8 cellular contexts compared by ENCODE assay signal in the genomic region with DNA sequence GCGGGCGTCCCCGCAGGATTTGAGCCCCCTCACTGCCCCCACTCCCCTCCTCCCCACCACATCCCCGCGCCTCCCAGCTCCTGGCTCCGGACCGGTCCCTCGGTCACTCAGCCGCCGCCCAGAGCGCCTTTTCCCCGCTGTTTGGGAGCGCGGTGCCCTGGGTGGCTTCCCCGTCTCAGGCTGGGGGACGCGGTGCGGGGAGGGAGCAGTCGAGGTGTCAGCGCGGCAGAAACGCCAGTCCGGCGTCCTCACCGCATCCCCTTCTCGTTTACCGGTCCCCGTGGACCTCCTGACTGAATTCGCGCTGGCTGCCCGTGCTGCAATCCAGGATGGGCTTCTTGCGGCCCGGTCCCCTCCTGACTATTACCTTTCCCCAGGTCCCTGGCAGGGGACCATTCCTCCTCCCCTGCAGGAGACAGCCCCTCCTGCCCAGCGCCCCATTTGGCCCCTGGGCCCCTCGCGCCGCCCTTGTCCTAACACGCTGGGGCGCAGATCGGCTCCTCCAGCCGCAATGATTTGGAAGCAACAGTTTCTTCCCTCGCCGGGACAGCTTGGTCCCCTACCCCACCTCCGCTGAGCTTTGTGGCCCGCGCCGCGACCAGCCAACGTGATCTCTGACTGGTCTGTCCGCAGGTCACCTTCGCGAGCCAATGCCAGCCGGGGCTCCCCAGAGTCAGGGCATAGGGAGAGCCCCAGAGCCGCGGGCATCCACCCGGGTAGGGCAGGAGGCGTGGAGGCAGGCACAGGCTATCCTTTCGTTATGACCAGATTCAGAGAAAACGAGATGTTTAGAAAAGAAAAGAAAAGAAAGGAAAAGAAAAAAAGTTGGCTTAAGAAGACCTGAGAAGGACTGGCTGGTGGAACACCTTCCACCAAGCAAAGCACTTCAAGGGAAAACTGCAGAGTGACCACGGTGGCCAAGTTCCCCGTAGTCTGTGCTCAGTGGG. TPM values are rescaled to one million over a fixed set of nuclear protein-coding genes. Genes with fewer than 3 reads are reported as not detected.
A peak's percentile ranks its signal among the peaks of the same experiment; 100 is the strongest.
DNase-seq lines count a peak whose midpoint lies in the region; ATAC-seq and TF ChIP-seq lines count a peak whose summit lies in the region.

No MANE protein-coding gene starts in this region.

- no peaks in the 10 kb centered on the region for H3K27me3 ChIP-seq in lung (ENCODE audit: control insufficient read depth, insufficient read depth)

- H3K4me3 Mint-ChIP-seq in central memory CD8-positive, alpha-beta T cell: peak overlapping the region; percentile 85
- H3K4me3 Mint-ChIP-seq in type B pancreatic cell: peak overlapping the region; percentile 85

- no peaks in the 10 kb centered on the region for H3K36me3 ChIP-seq in lung (ENCODE audit: control insufficient read depth in 2 of 2, insufficient read depth in 2 of 2, low read length in 2 of 2)

- H3K27me3 Mint-ChIP-seq in central memory CD8-positive, alpha-beta T cell: peaks cover 11% of the 10 kb centered on the region
- H3K27me3 Mint-ChIP-seq in type B pancreatic cell: peaks cover 38% of the 10 kb centered on the region

- ATAC-seq in central memory CD8-positive, alpha-beta T cell (replicated peaks; ENCODE audit: extremely low read depth, poor library complexity, severe bottlenecking): no peak
- no peak for ATAC-seq in lung (ENCODE audit: insufficient read depth, low FRiP score)
- ATAC-seq in GM21528 (IDR thresholded peaks at IDR 0.05; ENCODE audit: low FRiP score, unreplicated experiment): no peak
- no peak for ATAC-seq in HG02885 (IDR thresholded peaks at IDR 0.05; ENCODE audit: poor library complexity, unreplicated experiment)
- no peak for ATAC-seq in GM21825 (IDR thresholded peaks at IDR 0.05; ENCODE audit: unreplicated experiment)

- peak overlapping the region in 1 of 2 donors; percentile 29 for H3K27ac ChIP-seq in lung (ENCODE audit: low read depth in 1 of 2, low read length in 1 of 2)

- WGBS in lung, 2 donors: 4 to 5% methylated on average over 33 to 61 of the region's 61 CpGs

- H3K9me3 ChIP-seq in lung (ENCODE audit: control insufficient read depth in 2 of 2, insufficient read depth in 1 of 2, low read length in 1 of 2): no peaks in the 10 kb centered on the region

- H3K9me3 Mint-ChIP-seq in central memory CD8-positive, alpha-beta T cell: no peaks in the 10 kb centered on the region
- H3K9me3 Mint-ChIP-seq in type B pancreatic cell: no peaks in the 10 kb centered on the region

- H3K27ac Mint-ChIP-seq in central memory CD8-positive, alpha-beta T cell (ENCODE audit: low read depth): peak overlapping the region; percentile 74
- H3K27ac Mint-ChIP-seq in type B pancreatic cell: peak overlapping the region; percentile 46

- H3K4me1 ChIP-seq in lung (ENCODE audit: control insufficient read depth in 2 of 2, insufficient read depth in 2 of 2, low read length in 2 of 2): peaks cover 0 to 4% of the 10 kb centered on the region in 2 donors

- DNase-seq in ELR (ENCODE audit: low read depth) (peak; percentile 40), NAMALWA (ENCODE audit: low spot score) (peak; percentile 39), lung (ENCODE audit: low spot score) (no peak), type B pancreatic cell (ENCODE audit: extremely low spot score, unreplicated experiment) (no peak)
- no peak for DNase-seq in central memory CD8-positive, alpha-beta T cell (ENCODE audit: low spot score in 2 of 2)

- peaks cover 4% of the 10 kb centered on the region for H3K36me3 Mint-ChIP-seq in central memory CD8-positive, alpha-beta T cell (ENCODE audit: insufficient read depth)
- H3K36me3 Mint-ChIP-seq in type B pancreatic cell: no peaks in the 10 kb centered on the region

- peak overlapping the region; percentile 53 for H3K4me3 ChIP-seq in lung

- no peak for TF ChIP-seq CTCF in lung (IDR thresholded peaks at IDR 0.05; ENCODE audit: control extremely low read depth, extremely low read depth)
- no peak for TF ChIP-seq CTCF in type B pancreatic cell (conservative IDR thresholded peaks at IDR 0.05)

- peaks cover 21% of the 10 kb centered on the region for H3K4me1 Mint-ChIP-seq in central memory CD8-positive, alpha-beta T cell
- H3K4me1 Mint-ChIP-seq in type B pancreatic cell (ENCODE audit: unreplicated experiment): peaks cover 14% of the 10 kb centered on the region

RNA-seq across cellular contexts. Expression of a gene that starts 1.2 kb away (rescaled TPM):
- total RNA-seq in lung (1 to 10 TPM; 2.2 to 6.3 TPM), type B pancreatic cell (ENCODE audit: low replicate concordance) (3.4 and 5.4 TPM in 2 replicates)
- 1 to 10 TPM; 1.0 to 2.0 TPM for polyA plus RNA-seq in lung

Comparison
In these comparisons a context has a peak if more than half of its experiments do, and no peak if none do; other contexts are left out.
1. DNase-seq: peak in ELR (single experiment) and NAMALWA (single experiment); none in central memory CD8-positive, alpha-beta T cell (0 of 2), lung (single experiment) and type B pancreatic cell (single experiment).